8 cellular contexts compared by ENCODE assay signal in the genomic region with DNA sequence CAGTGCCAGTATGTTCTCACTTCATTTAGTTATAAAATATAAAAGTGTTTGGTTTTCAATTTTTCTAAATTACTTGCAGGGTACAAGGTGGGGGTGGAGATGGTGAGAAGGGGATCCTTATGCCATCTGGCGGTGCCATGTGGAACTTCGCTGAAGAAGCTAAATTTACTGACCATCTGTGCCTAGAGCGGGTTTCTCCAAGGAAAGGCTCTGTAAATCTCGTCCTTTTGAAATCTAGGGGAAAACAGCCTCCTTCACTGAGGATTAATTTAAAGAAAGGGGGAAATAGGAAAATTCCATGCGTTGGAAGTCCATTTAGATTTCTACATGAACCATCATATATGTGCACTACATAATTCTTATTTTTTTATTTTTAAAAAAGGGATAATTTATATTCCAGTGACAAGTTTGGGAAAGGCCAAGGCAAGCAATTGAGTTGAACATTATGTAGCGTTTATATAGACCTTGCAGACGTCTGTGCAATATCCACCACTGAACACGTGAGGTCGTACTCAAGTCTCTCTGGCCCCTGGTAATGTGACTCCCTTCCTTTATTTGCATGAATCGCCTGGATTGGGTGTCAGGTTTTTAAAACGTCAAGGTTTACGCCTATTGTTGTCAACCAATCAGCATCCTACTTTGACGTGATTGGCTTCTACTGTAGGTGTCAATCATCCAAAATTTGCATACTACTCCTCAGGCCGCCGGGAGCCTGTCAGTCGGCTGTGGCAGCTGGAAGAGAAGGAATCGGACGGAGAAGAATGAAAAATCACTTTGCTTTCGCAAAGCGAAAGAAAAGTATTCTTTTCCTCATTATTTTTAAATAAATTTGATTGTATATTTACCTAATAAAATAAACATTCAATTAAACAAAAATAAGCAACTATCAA.
DNase-seq lines count a peak whose midpoint lies in the region; ATAC-seq and TF ChIP-seq lines count a peak whose summit lies in the region.

No MANE protein-coding gene starts in this region.

- peaks cover 2% of the 10 kb centered on the region; the same call in 1 of the 2 replicates for H3K4me1 ChIP-seq in iPS DF 6.9 (ENCODE audit: control insufficient read depth, insufficient read depth, low read length)
- peaks cover 15 to 41% (median 22%) of the 10 kb centered on the region in 3 donors for H3K4me1 ChIP-seq in skeletal muscle tissue (ENCODE audit: control insufficient read depth in 3 of 3, insufficient read depth in 3 of 3, low read length in 3 of 3)

- H3K4me3 ChIP-seq in HL-60 (replicated peaks; ENCODE audit: insufficient read depth, low read length) (no peak overlapping the region), iPS DF 6.9 (ENCODE audit: low read length) (no peak overlapping the region), skeletal muscle tissue (ENCODE audit: low read length in 3 of 3) (peak overlapping the region; percentile 28 to 84 (median 29))

- no peak overlapping the region for H3K27ac Mint-ChIP-seq in activated naive CD8-positive, alpha-beta T cell treated with anti-CD3 and anti-CD28 coated beads, Interleukin-2, amount 50 U/mL, for 24 hours

- H3K36me3 Mint-ChIP-seq in activated naive CD8-positive, alpha-beta T cell treated with anti-CD3 and anti-CD28 coated beads, Interleukin-2, amount 50 U/mL, for 24 hours (ENCODE audit: low read depth) = peaks cover 9% of the 10 kb centered on the region

- H3K9ac ChIP-seq in skeletal muscle tissue (ENCODE audit: low read depth in 1 of 3, low read length in 3 of 3) = peak overlapping the region; percentile 86 to 95 (median 93)

- peaks cover 1% of the 10 kb centered on the region for H3K9me3 Mint-ChIP-seq in activated naive CD8-positive, alpha-beta T cell treated with anti-CD3 and anti-CD28 coated beads, Interleukin-2, amount 50 U/mL, for 24 hours

- DNase-seq in SKM-1 treated with dmso at 0.1 percent for 144 hours (lab: John Stamatoyannopoulos, UW; ENCODE audit: unreplicated experiment) (peak; percentile 38), SKM-1 (lab: John Stamatoyannopoulos, UW; ENCODE audit: unreplicated experiment) (no peak), HL-60 (ENCODE audit: low read depth in 1 of 2, low spot score in 1 of 2) (peak; percentile 97 to 99), NCI-H510A treated with DMSO at 0.1 percent for 48 hours (lab: John Stamatoyannopoulos, UW) (peak; percentile 99), iPS DF 6.9 (ENCODE audit: low read depth, low spot score) (peak; percentile 98)
- DNase-seq in activated naive CD8-positive, alpha-beta T cell treated with anti-CD3 and anti-CD28 coated beads, Interleukin-2, amount 50 U/mL, for 24 hours = peak; percentile 57

- H3K27me3 ChIP-seq in HL-60 (ENCODE audit: insufficient read depth, poor library complexity, severe bottlenecking) = no peaks in the 10 kb centered on the region
- H3K27me3 ChIP-seq in iPS DF 6.9 (ENCODE audit: control insufficient read depth, insufficient read depth, low read length) = peaks cover 32% of the 10 kb centered on the region
- H3K27me3 ChIP-seq in skeletal muscle tissue (ENCODE audit: control insufficient read depth in 3 of 3, insufficient read depth in 3 of 3, low read length in 3 of 3) = peaks cover 9 to 18% (median 16%) of the 10 kb centered on the region in 3 donors

- peak overlapping the region; percentile 97 for H3K27ac ChIP-seq in HL-60 (replicated peaks)
- no peak overlapping the region for H3K27ac ChIP-seq in iPS DF 6.9 (ENCODE audit: low read length)
- H3K27ac ChIP-seq in skeletal muscle tissue (ENCODE audit: low read depth, low read length) = peak overlapping the region; percentile 91

- TF ChIP-seq CTCF in HL-60 (IDR thresholded peaks at IDR 0.05; ENCODE audit: insufficient read depth, low read length) = peak; percentile 91

- peak; percentile 27 for ATAC-seq in activated naive CD8-positive, alpha-beta T cell treated with anti-CD3 and anti-CD28 coated beads, Interleukin-2, amount 50 U/mL, for 24 hours
- no peak for ATAC-seq in HG03095 (IDR thresholded peaks at IDR 0.05; ENCODE audit: unreplicated experiment)

- peak overlapping the region; percentile 21 for H3K4me3 Mint-ChIP-seq in activated naive CD8-positive, alpha-beta T cell treated with anti-CD3 and anti-CD28 coated beads, Interleukin-2, amount 50 U/mL, for 24 hours

- H3K27me3 Mint-ChIP-seq in activated naive CD8-positive, alpha-beta T cell treated with anti-CD3 and anti-CD28 coated beads, Interleukin-2, amount 50 U/mL, for 24 hours = peaks cover 43% of the 10 kb centered on the region

- H3K9me3 ChIP-seq in iPS DF 6.9 (ENCODE audit: control insufficient read depth, insufficient read depth, low read length) (no peaks in the 10 kb centered on the region), skeletal muscle tissue (ENCODE audit: control insufficient read depth in 3 of 3, low read length in 3 of 3) (no peaks in the 10 kb centered on the region)

- H3K36me3 ChIP-seq in iPS DF 6.9 (ENCODE audit: control insufficient read depth, insufficient read depth, low read length) (no peaks in the 10 kb centered on the region), skeletal muscle tissue (ENCODE audit: control insufficient read depth in 3 of 3, insufficient read depth in 3 of 3, low read length in 3 of 3) (no peaks in the 10 kb centered on the region)

- H3K4me1 Mint-ChIP-seq in activated naive CD8-positive, alpha-beta T cell treated with anti-CD3 and anti-CD28 coated beads, Interleukin-2, amount 50 U/mL, for 24 hours = peaks cover 22% of the 10 kb centered on the region

- WGBS in iPS DF 6.9 (ENCODE audit: insufficient coverage, insufficient read length) = no CpG with 5 or more reads among the region's 20 CpGs

Comparison
In these comparisons a context has a peak if more than half of its experiments do, and no peak if none do; other contexts are left out.
1. H3K4me3 ChIP-seq: peak in skeletal muscle tissue (3 of 3); none in HL-60 (single experiment) and iPS DF 6.9 (single experiment).